8 cellular contexts compared by ENCODE assay signal in genomic region chr6:56757585-56757984, GRCh38.
DNase-seq lines count a peak whose midpoint lies in the region; ATAC-seq, FAIRE-seq and TF ChIP-seq lines count a peak whose summit lies in the region.

No MANE protein-coding gene starts in this region.

- DNase-seq in DMS 273 (lab: John Stamatoyannopoulos, UW; ENCODE audit: unreplicated experiment): peak; percentile 64
- DNase-seq in bronchial epithelial cell (ENCODE audit: low read depth): peak; percentile 62
- no peak for DNase-seq in mesothelial cell of epicardium (ENCODE audit: low spot score in 2 of 2, unreplicated experiment in 2 of 2)
- DNase-seq in UCSD-AML1 (lab: John Stamatoyannopoulos, UW; ENCODE audit: unreplicated experiment): no peak
- no peak for DNase-seq in activated T-helper 2 cell treated with anti-CD3 and anti-CD28 coated beads, Interferon-gamma antibody, Interleukin-2, Interleukin-4, amounts not matched to agents 10 μg/mL and 5 μg/mL and 100 μg/mL, durations not matched to agents 14 hours and 24 hours and 36 hours (ENCODE audit: low spot score)
- no peak for DNase-seq in HPDE6-E6E7 (ENCODE audit: extremely low spot score)
- DNase-seq in stimulated activated naive CD4-positive, alpha-beta T cell treated with Interleukin-2 at 50 U/mL for 16 hours (lab: John Stamatoyannopoulos, UW): no peak

- TF ChIP-seq CTCF in bronchial epithelial cell (IDR thresholded peaks at IDR 0.05; ENCODE audit: insufficient read depth, low read length, severe bottlenecking) (peak; percentile 71), mesothelial cell of epicardium (IDR thresholded peaks at IDR 0.05; ENCODE audit: unreplicated experiment) (no peak)

- ATAC-seq in HG02938 (IDR thresholded peaks at IDR 0.05; ENCODE audit: unreplicated experiment): peak; percentile 34

- no peaks in the 10 kb centered on the region for H3K27me3 Mint-ChIP-seq in mesothelial cell of epicardium (ENCODE audit: low read depth)
- no peaks in the 10 kb centered on the region for H3K27me3 Mint-ChIP-seq in activated T-helper 2 cell treated with anti-CD3 and anti-CD28 coated beads, Interferon-gamma antibody, Interleukin-2, Interleukin-4, amounts not matched to agents 10 μg/mL and 5 μg/mL and 100 μg/mL, durations not matched to agents 14 hours and 24 hours and 36 hours (ENCODE audit: low read depth)

- no peaks in the 10 kb centered on the region for H3K36me3 Mint-ChIP-seq in mesothelial cell of epicardium
- H3K36me3 Mint-ChIP-seq in activated T-helper 2 cell treated with anti-CD3 and anti-CD28 coated beads, Interferon-gamma antibody, Interleukin-2, Interleukin-4, amounts not matched to agents 10 μg/mL and 5 μg/mL and 100 μg/mL, durations not matched to agents 14 hours and 24 hours and 36 hours (ENCODE audit: low read depth): no peaks in the 10 kb centered on the region

- no peak overlapping the region for H3K4me3 Mint-ChIP-seq in mesothelial cell of epicardium
- no peak overlapping the region for H3K4me3 Mint-ChIP-seq in activated T-helper 2 cell treated with anti-CD3 and anti-CD28 coated beads, Interferon-gamma antibody, Interleukin-2, Interleukin-4, amounts not matched to agents 10 μg/mL and 5 μg/mL and 100 μg/mL, durations not matched to agents 14 hours and 24 hours and 36 hours (ENCODE audit: low read depth)

- H3K4me3 ChIP-seq in bronchial epithelial cell (ENCODE audit: low read depth, low read length): no peak overlapping the region

- no peaks in the 10 kb centered on the region for H3K27me3 ChIP-seq in bronchial epithelial cell (ENCODE audit: control insufficient read depth, insufficient read depth, low read length)

- intact Hi-C loops in activated T-helper 2 cell treated with anti-CD3 and anti-CD28 coated beads, Interferon-gamma antibody, Interleukin-2, Interleukin-4, amounts not matched to agents 10 μg/mL and 5 μg/mL and 100 μg/mL, durations not matched to agents 14 hours and 24 hours and 36 hours (cut with micrococcal nuclease): no loop called here

- no peaks in the 10 kb centered on the region for H3K9me3 Mint-ChIP-seq in mesothelial cell of epicardium
- no peaks in the 10 kb centered on the region for H3K9me3 Mint-ChIP-seq in activated T-helper 2 cell treated with anti-CD3 and anti-CD28 coated beads, Interferon-gamma antibody, Interleukin-2, Interleukin-4, amounts not matched to agents 10 μg/mL and 5 μg/mL and 100 μg/mL, durations not matched to agents 14 hours and 24 hours and 36 hours

- peak overlapping the region; percentile 35 for H3K27ac Mint-ChIP-seq in mesothelial cell of epicardium
- H3K27ac Mint-ChIP-seq in activated T-helper 2 cell treated with anti-CD3 and anti-CD28 coated beads, Interferon-gamma antibody, Interleukin-2, Interleukin-4, amounts not matched to agents 10 μg/mL and 5 μg/mL and 100 μg/mL, durations not matched to agents 14 hours and 24 hours and 36 hours: no peak overlapping the region

- H3K36me3 ChIP-seq in bronchial epithelial cell (ENCODE audit: control insufficient read depth, insufficient read depth, low read length): no peaks in the 10 kb centered on the region

- peaks cover 33% of the 10 kb centered on the region for H3K4me1 Mint-ChIP-seq in mesothelial cell of epicardium
- H3K4me1 Mint-ChIP-seq in activated T-helper 2 cell treated with anti-CD3 and anti-CD28 coated beads, Interferon-gamma antibody, Interleukin-2, Interleukin-4, amounts not matched to agents 10 μg/mL and 5 μg/mL and 100 μg/mL, durations not matched to agents 14 hours and 24 hours and 36 hours (ENCODE audit: low read depth): peaks cover 2% of the 10 kb centered on the region

- FAIRE-seq in bronchial epithelial cell (lab: Jason Lieb, UNC): no peak

Comparison
In these comparisons a context has a peak if more than half of its experiments do, and no peak if none do; other contexts are left out.
1. DNase-seq: peak in DMS 273 (single experiment) and bronchial epithelial cell (single experiment); none in mesothelial cell of epicardium (0 of 2), UCSD-AML1 (single experiment), activated T-helper 2 cell treated with anti-CD3 and anti-CD28 coated beads, Interferon-gamma antibody, Interleukin-2, Interleukin-4, amounts not matched to agents 10 μg/mL and 5 μg/mL and 100 μg/mL, durations not matched to agents 14 hours and 24 hours and 36 hours (single experiment), HPDE6-E6E7 (single experiment) and stimulated activated naive CD4-positive, alpha-beta T cell treated with Interleukin-2 at 50 U/mL for 16 hours (single experiment).